Comparison of ENCODE assay signal across 8 cellular contexts in genomic region chr2:42169100-42169868, GRCh38. TPM values are rescaled to one million over a fixed set of nuclear protein-coding genes. Genes with fewer than 3 reads are reported as not detected.
DNase-seq lines count a peak whose midpoint lies in the region; ATAC-seq, FAIRE-seq and TF ChIP-seq lines count a peak whose summit lies in the region.

Gene EML4, plus strand, starts transcription at chr2:42169353. Its CDS starts 259 bp downstream, at chr2:42169612.

- H3K79me2 ChIP-seq in astrocyte (ENCODE audit: insufficient read depth, low read length), result peaks cover 50% of the 10 kb centered on the region
- H3K79me2 ChIP-seq in hepatocyte, result peaks cover 49% of the 10 kb centered on the region

- no peaks in the 10 kb centered on the region for H3K9me3 Mint-ChIP-seq in astrocyte (ENCODE audit: unreplicated experiment)

- TF ChIP-seq CTCF in astrocyte (IDR thresholded peaks at IDR 0.05; ENCODE audit: insufficient read depth, low read depth, low read length) (no peak), hepatocyte (IDR thresholded peaks at IDR 0.05; ENCODE audit: poor library complexity) (no peak)

- H4K20me1 ChIP-seq in astrocyte (ENCODE audit: insufficient read depth, low read length) (peaks cover 27% of the 10 kb centered on the region), hepatocyte (ENCODE audit: insufficient read depth, poor library complexity, severe bottlenecking) (peaks cover 6% of the 10 kb centered on the region)

- no peaks in the 10 kb centered on the region for H3K9me2 ChIP-seq in hepatocyte (replicated peaks; ENCODE audit: insufficient read depth)

- peak within 1 kb of the TSS; percentile 83 for H3K4me3 Mint-ChIP-seq in astrocyte (ENCODE audit: unreplicated experiment)

- peak; percentile 82 for DNase-seq in GM18507 (ENCODE audit: extremely low spot score, insufficient read length, low read depth)
- peak; percentile 88 for DNase-seq in NCI-H2029 (lab: John Stamatoyannopoulos, UW)
- DNase-seq in T-helper 22 cell (ENCODE audit: low read depth), result peak; percentile 78
- DNase-seq in astrocyte (ENCODE audit: low read depth), result peak; percentile 68
- DNase-seq in hepatocyte (ENCODE audit: low spot score), result peak; percentile 98
- peak; percentile 68 for DNase-seq in renal cortical epithelial cell (ENCODE audit: low read depth)
- DNase-seq in OCI-M2 (lab: John Stamatoyannopoulos, UW; ENCODE audit: unreplicated experiment), result no peak

- ATAC-seq in HG02943 (IDR thresholded peaks at IDR 0.05; ENCODE audit: low read depth, unreplicated experiment), result peak; percentile 86

- no peaks in the 10 kb centered on the region for H3K36me3 Mint-ChIP-seq in astrocyte (ENCODE audit: low read depth, unreplicated experiment)

- H3K4me3 ChIP-seq in astrocyte (ENCODE audit: insufficient read depth, low read depth, low read length) (peak within 1 kb of the TSS; percentile 90), hepatocyte (peak within 1 kb of the TSS; percentile 93)

- H3K9me3 ChIP-seq in astrocyte (ENCODE audit: insufficient read depth, low read depth, low read length) (no peaks in the 10 kb centered on the region), hepatocyte (ENCODE audit: low read depth) (no peaks in the 10 kb centered on the region)

- H3K9ac ChIP-seq in astrocyte (ENCODE audit: low read length), result peak within 1 kb of the TSS; percentile 93

- 1% methylated on average over 63 of the region's 87 CpGs for WGBS in hepatocyte (ENCODE audit: low lambda C conversion rate, missing lambda C conversion rate)

- peak within 1 kb of the TSS; percentile 99 for H3K4me2 ChIP-seq in astrocyte (ENCODE audit: low read length)
- H3K4me2 ChIP-seq in hepatocyte, result peak within 1 kb of the TSS; percentile 83

- peak; percentile 94 for FAIRE-seq in GM18507 (lab: Jason Lieb, UNC)
- no peak for FAIRE-seq in astrocyte (lab: Jason Lieb, UNC)

- H3K36me3 ChIP-seq in astrocyte (ENCODE audit: insufficient read depth, low read length) (no peaks in the 10 kb centered on the region), hepatocyte (replicated peaks; ENCODE audit: insufficient read depth, low read depth) (no peaks in the 10 kb centered on the region)

- peaks cover 10% of the 10 kb centered on the region for H3K4me1 Mint-ChIP-seq in astrocyte (ENCODE audit: low read depth, unreplicated experiment)

- H3K4me1 ChIP-seq in astrocyte (ENCODE audit: insufficient read depth, low read length) (peaks cover 14% of the 10 kb centered on the region), hepatocyte (ENCODE audit: insufficient read depth) (peaks cover 18% of the 10 kb centered on the region)

- peak within 1 kb of the TSS; percentile 88 for H3K27ac ChIP-seq in astrocyte (ENCODE audit: low read depth, low read length)
- peak within 1 kb of the TSS; percentile 94 for H3K27ac ChIP-seq in hepatocyte

- no peaks in the 10 kb centered on the region for H3K27me3 Mint-ChIP-seq in astrocyte (ENCODE audit: low read depth, unreplicated experiment)

- H2AFZ ChIP-seq in astrocyte (ENCODE audit: low read depth, low read length) (peak within 1 kb of the TSS; percentile 94), hepatocyte (peak within 1 kb of the TSS; percentile 72)

- peak within 1 kb of the TSS; percentile 58 for H3K27ac Mint-ChIP-seq in astrocyte (ENCODE audit: unreplicated experiment)

- H3K27me3 ChIP-seq in astrocyte (ENCODE audit: insufficient read depth, low read length), result no peaks in the 10 kb centered on the region
- H3K27me3 ChIP-seq in hepatocyte, result no peaks in the 10 kb centered on the region

RNA-seq across cellular contexts. Expression of gene EML4, which starts in this region (rescaled TPM):
- 68.2 and 71.9 TPM in 2 replicates for total RNA-seq in astrocyte
- 86.8 and 86.9 TPM in 2 replicates for total RNA-seq in hepatocyte
- polyA plus RNA-seq in hepatocyte, result 49.9 and 55.2 TPM in 2 replicates
- total RNA-seq in renal cortical epithelial cell, result 36.5 and 45.6 TPM in 2 replicates
